In genomic region chr3:189507856-189508255, GRCh38 we compare ENCODE assay signal across 10 cellular contexts.
DNase-seq lines count a peak whose midpoint lies in the region; ATAC-seq, FAIRE-seq and TF ChIP-seq lines count a peak whose summit lies in the region.
"Had no signal": no experiment of that assay in that cellular context is flagged by ENCODE, and none has a peak within 500 bp of the region (broad histone marks: within the 10 kb centered on the region; RNA-seq: fewer than 3 reads in every experiment).

No MANE protein-coding gene starts in this region.

- no peaks in the 10 kb centered on the region for H4K20me1 ChIP-seq in DOHH2 (ENCODE audit: control insufficient read depth, insufficient read depth, low read depth, low read length)

- FAIRE-seq in frontal cortex (lab: Jason Lieb, UNC), result no peak

- no peak for TF ChIP-seq POLR2A in sigmoid colon (IDR thresholded peaks at IDR 0.05)

- H3K27ac ChIP-seq in DOHH2 (ENCODE audit: low read depth, low read length), result no peak overlapping the region
- no peak overlapping the region for H3K27ac ChIP-seq in sigmoid colon

- TF ChIP-seq EP300 in sigmoid colon (IDR thresholded peaks at IDR 0.05), result no peak

- DNase-seq in frontal cortex (ENCODE audit: low spot score in 2 of 2) (no peak), HUDEP-2 (lab: John Stamatoyannopoulos, UW; ENCODE audit: unreplicated experiment in 76 of 76) (no peak), sigmoid colon (no peak), anterior cingulate cortex (lab: John Stamatoyannopoulos, UW) (no peak)
- DNase-seq: activated naive CD4-positive, alpha-beta T cell treated with anti-CD3 and anti-CD28 coated beads, Interleukin-2, amount 10 ng/mL, durations not matched to agents 7 days and 5 days; T-cell had no signal

- H3K4me2 ChIP-seq in DOHH2 (ENCODE audit: low read length), result peak overlapping the region; percentile 9; the same call in 1 of the 2 replicates

- H3K27me3 ChIP-seq in DOHH2 (ENCODE audit: control insufficient read depth, low read length) (no peaks in the 10 kb centered on the region), sigmoid colon (no peaks in the 10 kb centered on the region)

- no peak overlapping the region for H3K4me3 ChIP-seq in DOHH2 (ENCODE audit: low read length)
- no peak overlapping the region for H3K4me3 ChIP-seq in sigmoid colon

- ATAC-seq in GM19043 (IDR thresholded peaks at IDR 0.05; ENCODE audit: low read depth, unreplicated experiment) (peak; percentile 56), HG02763 (IDR thresholded peaks at IDR 0.05; ENCODE audit: unreplicated experiment) (peak; percentile 60), HG03565 (IDR thresholded peaks at IDR 0.05; ENCODE audit: unreplicated experiment) (peak; percentile 55)
- ATAC-seq: T-cell had no signal

- H3K4me1 ChIP-seq in DOHH2 (ENCODE audit: control insufficient read depth, low read length) (peaks cover 50% of the 10 kb centered on the region), sigmoid colon (peaks cover 0 to 19% (median 11%) of the 10 kb centered on the region in 4 donors)

- TF ChIP-seq CTCF in DOHH2 (IDR thresholded peaks at IDR 0.05; ENCODE audit: low read depth, low read length, poor library complexity, severe bottlenecking) (no peak), sigmoid colon (IDR thresholded peaks at IDR 0.05) (no peak)

- H3F3A ChIP-seq in DOHH2 (ENCODE audit: control insufficient read depth, insufficient read depth), result no peaks in the 10 kb centered on the region

- H3K79me2 ChIP-seq in DOHH2 (ENCODE audit: control insufficient read depth, low read length), result no peaks in the 10 kb centered on the region

- H3K9me3 ChIP-seq in DOHH2 (ENCODE audit: control insufficient read depth, insufficient read depth, low read length), result no peaks in the 10 kb centered on the region
- H3K9me3 ChIP-seq in sigmoid colon, result no peaks in the 10 kb centered on the region

- H3K9me2 ChIP-seq in DOHH2 (replicated peaks; ENCODE audit: control insufficient read depth, low read length), result no peaks in the 10 kb centered on the region

- intact Hi-C loops in sigmoid colon (cut with DNase I), result no loop called here

- H3K36me3 ChIP-seq in DOHH2 (ENCODE audit: control insufficient read depth, low read length), result no peaks in the 10 kb centered on the region
- no peaks in the 10 kb centered on the region for H3K36me3 ChIP-seq in sigmoid colon
